32 cellular contexts compared by ENCODE assay signal in genomic region chr2:192183296-192183695, GRCh38. TPM values are rescaled to one million over a fixed set of nuclear protein-coding genes. Genes with fewer than 3 reads are reported as not detected.
"Had no signal": no experiment of that assay in that cellular context is flagged by ENCODE, and none has a peak within 500 bp of the region (broad histone marks: within the 10 kb centered on the region; RNA-seq: fewer than 3 reads in every experiment).

No MANE protein-coding gene starts in this region.

- H3K4me3 ChIP-seq: body of pancreas, coronary artery, esophagus squamous epithelium, gastroesophageal sphincter, heart right ventricle had no signal

- DNase-seq: activated B cell treated with CpG ODN at 0.5 μM for 24 hours; activated CD4-positive, alpha-beta T cell treated with anti-CD3 and anti-CD28 coated beads for 48 hours; activated CD4-positive, alpha-beta T cell treated with anti-CD3 and anti-CD28 coated beads, Interleukin-2, amount 50 U/mL, for 1 hour; activated CD4-positive, alpha-beta T cell treated with anti-CD3 and anti-CD28 coated beads, Interleukin-2, amount 50 U/mL, for 48 hours; activated CD8-positive, alpha-beta memory T cell treated with anti-CD3 and anti-CD28 coated beads for 24 hours; activated CD8-positive, alpha-beta T cell treated with anti-CD3 and anti-CD28 coated beads for 36 hours; activated effector memory CD4-positive, alpha-beta T cell treated with Interleukin-2 at 50 U/mL for 16 hours; activated gamma-delta T cell treated with Interleukin-2 at 50 U/mL for 16 hours; activated naive CD4-positive, alpha-beta T cell treated with anti-CD3 and anti-CD28 coated beads, Interleukin-2, amount 50 U/mL, for 16 hours; activated naive CD4-positive, alpha-beta T cell treated with Interleukin-2 at 50 U/mL for 16 hours; activated T-cell treated with anti-CD3 and anti-CD28 coated beads, Interleukin-2, amount 50 U/mL, for 4 hours; amniotic stem cell; aorta; body of pancreas; central memory CD4-positive, alpha-beta T cell; cerebellar nuclear complex; effector CD4-positive, alpha-beta T cell; esophagus squamous epithelium; foreskin melanocyte; heart right ventricle; T-helper 1 cell; T-helper 17 cell; T1000; WERI-Rb-1 had no signal

- H3K27ac ChIP-seq: body of pancreas, coronary artery, epithelial cell of prostate, esophagus squamous epithelium, gastroesophageal sphincter, heart right ventricle, WERI-Rb-1 had no signal

- H3K27me3 ChIP-seq: gastroesophageal sphincter had no signal

- H3K4me1 ChIP-seq: body of pancreas, esophagus squamous epithelium, gastroesophageal sphincter, heart right ventricle had no signal

- FAIRE-seq: endometrium, endothelial cell of umbilical vein had no signal

- H3K36me3 ChIP-seq: esophagus squamous epithelium, gastroesophageal sphincter, heart right ventricle, WERI-Rb-1 had no signal

- H3K9me3 ChIP-seq: body of pancreas, esophagus squamous epithelium, gastroesophageal sphincter, heart right ventricle had no signal

RNA-seq across cellular contexts. Expression of gene TMEFF2, which starts 11.4 kb away (rescaled TPM):
- total RNA-seq: activated B cell treated with CpG ODN at 0.5 μM for 24 hours; activated CD8-positive, alpha-beta T cell treated with anti-CD3 and anti-CD28 coated beads for 36 hours; activated T-cell treated with anti-CD3 and anti-CD28 coated beads, Interleukin-2, amount 50 U/mL, for 4 hours; activated T-helper 17 cell treated with anti-CD3 and anti-CD28 coated beads, Interleukin-2, amount 50 U/mL, for 72 hours; body of pancreas; fibroblast of villous mesenchyme; glomerular endothelial cell; T-helper 17 cell had no signal
